Comparison of ENCODE assay signal across 1 cellular context in genomic region chr3:190701096-190701532, GRCh38.
TF ChIP-seq lines count a peak whose summit lies in the region.

No MANE protein-coding gene starts in this region.

TF ChIP-seq in HCT116, 20 proteins besides CTCF, POLR2A, EP300 and RAD21 (continued from another document):
- no peak for TF ChIP-seq EZH2phosphoT487 (IDR thresholded peaks at IDR 0.05; ENCODE audit: borderline replicate concordance)
- peak; percentile 77 for TF ChIP-seq CEBPB (IDR thresholded peaks at IDR 0.05; ENCODE audit: low read depth)
- no peak for TF ChIP-seq ZNF274 (IDR thresholded peaks at IDR 0.05; ENCODE audit: low read depth, low read length)
- no peak for TF ChIP-seq CBX3 (IDR thresholded peaks at IDR 0.05; ENCODE audit: low read depth)
